8 cellular contexts compared by ENCODE assay signal in genomic region chr2:158745067-158745865, GRCh38. TPM values are rescaled to one million over a fixed set of nuclear protein-coding genes. Genes with fewer than 3 reads are reported as not detected.
DNase-seq lines count a peak whose midpoint lies in the region; ATAC-seq and TF ChIP-seq lines count a peak whose summit lies in the region.

No MANE protein-coding gene starts in this region.

- no peaks in the 10 kb centered on the region for H3K4me1 ChIP-seq in gastroesophageal sphincter

- ATAC-seq in HG02798 (IDR thresholded peaks at IDR 0.05; ENCODE audit: poor library complexity, unreplicated experiment) (peak; percentile 62), gastroesophageal sphincter (peak; percentile 37), omental fat pad (ENCODE audit: low FRiP score) (peak; percentile 24)

- TF ChIP-seq POLR2A in gastroesophageal sphincter (IDR thresholded peaks at IDR 0.05) = no peak

- TF ChIP-seq CTCF in gastroesophageal sphincter (IDR thresholded peaks at IDR 0.05) (peak; percentile 12 to 58 (median 47)), omental fat pad (IDR thresholded peaks at IDR 0.05) (no peak)

- H3K27ac ChIP-seq in gastroesophageal sphincter = no peak overlapping the region

- 21 to 34% methylated on average over 7 to 11 of the region's 16 CpGs for WGBS in gastroesophageal sphincter (ENCODE audit: low coverage in 1 of 2), 2 donors

- TF ChIP-seq EP300 in gastroesophageal sphincter (IDR thresholded peaks at IDR 0.05) = no peak

- DNase-seq in NOMO-1 treated with DMSO at 0.1 percent for 48 hours (lab: John Stamatoyannopoulos, UW; ENCODE audit: unreplicated experiment) (peak; percentile 48), NOMO-1 treated with dmso at 0.1 percent for 144 hours (lab: John Stamatoyannopoulos, UW; ENCODE audit: unreplicated experiment) (no peak), NCI-H2196 (lab: John Stamatoyannopoulos, UW; ENCODE audit: unreplicated experiment) (peak; percentile 67), activated T-cell treated with anti-CD3 and anti-CD28 coated beads for 48 hours (ENCODE audit: low read depth) (peak; percentile 15), omental fat pad (ENCODE audit: low spot score) (no peak), epidermal melanocyte (ENCODE audit: insufficient read length, low spot score) (no peak)

- no peaks in the 10 kb centered on the region for H3K9me3 ChIP-seq in gastroesophageal sphincter

- peaks cover 49% of the 10 kb centered on the region for H3K27me3 ChIP-seq in gastroesophageal sphincter

- H3K36me3 ChIP-seq in gastroesophageal sphincter = no peaks in the 10 kb centered on the region

- no peak overlapping the region for H3K4me3 ChIP-seq in gastroesophageal sphincter

RNA-seq across cellular contexts. Expression of gene DAPL1, which starts 49.9 kb away (rescaled TPM):
- total RNA-seq in gastroesophageal sphincter = 1 to 10 TPM in 1 of 4 donors, not detected in 3; 3.0 TPM
- 1 to 10 TPM in 1 of 4 donors, not detected in 3; 1.5 TPM for total RNA-seq in omental fat pad

Comparison
In these comparisons a context has a peak if more than half of its experiments do, and no peak if none do; other contexts are left out.
1. DNase-seq: peak in NOMO-1 treated with DMSO at 0.1 percent for 48 hours (single experiment), NCI-H2196 (single experiment) and activated T-cell treated with anti-CD3 and anti-CD28 coated beads for 48 hours (single experiment); none in NOMO-1 treated with dmso at 0.1 percent for 144 hours (single experiment), omental fat pad (single experiment) and epidermal melanocyte (single experiment).
2. CTCF ChIP-seq: peak in gastroesophageal sphincter (4 of 4); none in omental fat pad (0 of 3).
3. Peak in every context shown above with its lines, with median percentiles within 50 percentile points of each other: ATAC-seq.